In genomic region chr14:51564986-51565604, GRCh38 we compare ENCODE assay signal across 17 cellular contexts.
A peak's percentile ranks its signal among the peaks of the same experiment; 100 is the strongest.
DNase-seq lines count a peak whose midpoint lies in the region; ATAC-seq, FAIRE-seq and TF ChIP-seq lines count a peak whose summit lies in the region.
"Had no signal": no experiment of that assay in that cellular context is flagged by ENCODE, and none has a peak within 500 bp of the region (broad histone marks: within the 10 kb centered on the region; RNA-seq: fewer than 3 reads in every experiment).

No MANE protein-coding gene starts in this region.

- H3K27me3 ChIP-seq in vagina, result no peaks in the 10 kb centered on the region
- H3K27me3 ChIP-seq: spleen had no signal

- FAIRE-seq in frontal cortex (lab: Jason Lieb, UNC), result no peak
- FAIRE-seq: GM18507, HTR-8/SVneo, islet of Langerhans had no signal

- TF ChIP-seq CTCF in vagina (IDR thresholded peaks at IDR 0.05), result no peak

- peak; percentile 6 for DNase-seq in NCI-H748 (lab: John Stamatoyannopoulos, UW; ENCODE audit: unreplicated experiment)
- no peak for DNase-seq in NCI-H748 treated with DMSO at 0.1 percent for 48 hours (lab: John Stamatoyannopoulos, UW)
- DNase-seq in RPMI7951 (ENCODE audit: low read depth), result peak; percentile 63
- peak; percentile 33 for DNase-seq in iPS-NIHi11 (ENCODE audit: low spot score)
- no peak for DNase-seq in vagina (ENCODE audit: extremely low spot score in 2 of 2)
- no peak for DNase-seq in SKM-1 treated with dmso at 0.1 percent for 144 hours (lab: John Stamatoyannopoulos, UW; ENCODE audit: unreplicated experiment)
- no peak for DNase-seq in frontal cortex (ENCODE audit: low spot score in 2 of 2)
- DNase-seq in sciatic nerve (ENCODE audit: low spot score), result no peak
- DNase-seq: activated naive CD8-positive, alpha-beta T cell treated with anti-CD3 and anti-CD28 coated beads, Interleukin-2, amount 50 U/mL, for 24 hours; activated T-cell treated with anti-CD3 and anti-CD28 coated beads, Interleukin-2, amount 50 U/mL, for 48 hours; glutamatergic neuron; NCI-H2171 treated with DMSO at 0.1 percent for 48 hours; SHP77; spleen had no signal

- H3K9me3 ChIP-seq in vagina, result no peaks in the 10 kb centered on the region
- H3K9me3 ChIP-seq: spleen had no signal

- no peak for TF ChIP-seq POLR2A in vagina (IDR thresholded peaks at IDR 0.05)

- no peak for ATAC-seq in sciatic nerve
- ATAC-seq: activated naive CD8-positive, alpha-beta T cell treated with anti-CD3 and anti-CD28 coated beads, Interleukin-2, amount 50 U/mL, for 24 hours had no signal

- intact Hi-C loops in vagina (cut with DNase I) (no loop called here), sciatic nerve (cut with DNase I) (no loop called here)

- no peak overlapping the region for H3K4me3 ChIP-seq in vagina
- H3K4me3 ChIP-seq: spleen had no signal

- H3K36me3 ChIP-seq in vagina, result no peaks in the 10 kb centered on the region
- H3K36me3 ChIP-seq: spleen had no signal

- H3K4me1 ChIP-seq in vagina, result peaks cover 21% of the 10 kb centered on the region
- H3K4me1 ChIP-seq: spleen had no signal

- H3K27ac ChIP-seq in vagina, result peak overlapping the region; percentile 24
- H3K27ac ChIP-seq: spleen had no signal

Comparison
In these comparisons a context has a peak if more than half of its experiments do, and no peak if none do; other contexts are left out.
1. DNase-seq: peak in NCI-H748 (single experiment), RPMI7951 (single experiment) and iPS-NIHi11 (single experiment); none in NCI-H748 treated with DMSO at 0.1 percent for 48 hours (single experiment), vagina (0 of 2), SKM-1 treated with dmso at 0.1 percent for 144 hours (single experiment), frontal cortex (0 of 2) and sciatic nerve (single experiment).